Comparison of ENCODE assay signal across 23 cellular contexts in the genomic region with DNA sequence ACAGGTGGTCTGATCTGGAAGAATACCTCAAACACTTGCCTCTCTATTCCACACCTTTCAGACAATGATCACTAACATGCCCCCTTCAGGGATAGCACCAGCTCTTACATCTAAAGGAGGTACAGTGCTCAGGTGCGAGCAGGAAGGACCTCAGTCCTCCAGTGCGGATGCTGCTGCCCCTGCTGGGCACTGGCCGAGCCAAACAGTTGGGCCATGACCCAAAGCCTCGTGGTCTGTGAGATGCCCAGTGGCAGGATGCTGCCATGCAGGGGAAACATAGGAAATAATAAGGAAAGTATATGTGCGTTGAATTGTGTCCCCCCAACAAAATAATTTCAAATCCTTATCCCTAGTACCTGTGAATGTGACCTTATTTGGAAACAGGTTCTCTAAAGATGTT.
"Had no signal": no experiment of that assay in that cellular context is flagged by ENCODE, and none has a peak within 500 bp of the region (broad histone marks: within the 10 kb centered on the region; RNA-seq: fewer than 3 reads in every experiment).

No MANE protein-coding gene starts in this region.

- H3K4me3 Mint-ChIP-seq: activated B cell treated with CpG ODN at 0.5 μM for 24 hours; activated CD4-positive, alpha-beta T cell treated with anti-CD3 and anti-CD28 coated beads, Interleukin-2, amount 10 ng/mL, durations not matched to agents 7 days and 5 days; activated CD8-positive, alpha-beta T cell treated with anti-CD3 and anti-CD28 coated beads, Interleukin-2, amount 10 ng/mL, durations not matched to agents 7 days and 5 days; activated naive CD4-positive, alpha-beta T cell treated with anti-CD3 and anti-CD28 coated beads for 36 hours; activated naive CD8-positive, alpha-beta T cell; activated T-cell treated with anti-CD3 and anti-CD28 coated beads, Interleukin-2, amount 50 U/mL, for 4 hours; brain; T-cell had no signal

- H3K4me1 Mint-ChIP-seq: activated B cell treated with CpG ODN at 0.5 μM for 24 hours; activated CD4-positive, alpha-beta T cell treated with anti-CD3 and anti-CD28 coated beads, Interleukin-2, amount 10 ng/mL, durations not matched to agents 7 days and 5 days; T-cell had no signal

- H3K36me3 Mint-ChIP-seq: T-cell had no signal

- H3K9me3 Mint-ChIP-seq: activated CD4-positive, alpha-beta T cell treated with anti-CD3 and anti-CD28 coated beads, Interleukin-2, amount 10 ng/mL, durations not matched to agents 7 days and 5 days had no signal

- H3K27ac ChIP-seq: SK-N-MC had no signal

- H3K27ac Mint-ChIP-seq: activated B cell treated with CpG ODN at 0.5 μM for 24 hours; activated CD4-positive, alpha-beta T cell treated with anti-CD3 and anti-CD28 coated beads, Interleukin-2, amount 10 ng/mL, durations not matched to agents 7 days and 5 days; activated CD8-positive, alpha-beta T cell treated with anti-CD3 and anti-CD28 coated beads, Interleukin-2, amount 10 ng/mL, durations not matched to agents 7 days and 5 days; activated naive CD4-positive, alpha-beta T cell treated with anti-CD3 and anti-CD28 coated beads for 36 hours; activated naive CD8-positive, alpha-beta T cell; T-cell had no signal

- DNase-seq: activated B cell treated with CpG ODN at 0.5 μM for 24 hours; activated CD4-positive, alpha-beta T cell treated with anti-CD3 and anti-CD28 coated beads, Interleukin-2, amount 10 ng/mL, durations not matched to agents 7 days and 5 days; activated CD8-positive, alpha-beta T cell treated with anti-CD3 and anti-CD28 coated beads, Interleukin-2, amount 10 ng/mL, durations not matched to agents 7 days and 5 days; activated effector memory CD4-positive, alpha-beta T cell treated with anti-CD3 and anti-CD28 coated beads, Interleukin-2, amount 50 U/mL, for 16 hours; activated naive CD4-positive, alpha-beta T cell treated with anti-CD3 and anti-CD28 coated beads for 36 hours; activated T-cell treated with anti-CD3 and anti-CD28 coated beads, Interleukin-2, amount 50 U/mL, for 4 hours; amygdala; Kasumi-1; NCI-H1105 treated with DMSO at 0.1 percent for 48 hours; NCI-H1436 treated with DMSO at 0.1 percent for 48 hours; NCI-H187; NCI-H2081; NCI-H446; NCI-H524; PC-3; SIG-M5; T-helper 2 cell; T1000 had no signal

- H3K4me3 ChIP-seq: K562, SK-N-MC had no signal
